In the genomic region with DNA sequence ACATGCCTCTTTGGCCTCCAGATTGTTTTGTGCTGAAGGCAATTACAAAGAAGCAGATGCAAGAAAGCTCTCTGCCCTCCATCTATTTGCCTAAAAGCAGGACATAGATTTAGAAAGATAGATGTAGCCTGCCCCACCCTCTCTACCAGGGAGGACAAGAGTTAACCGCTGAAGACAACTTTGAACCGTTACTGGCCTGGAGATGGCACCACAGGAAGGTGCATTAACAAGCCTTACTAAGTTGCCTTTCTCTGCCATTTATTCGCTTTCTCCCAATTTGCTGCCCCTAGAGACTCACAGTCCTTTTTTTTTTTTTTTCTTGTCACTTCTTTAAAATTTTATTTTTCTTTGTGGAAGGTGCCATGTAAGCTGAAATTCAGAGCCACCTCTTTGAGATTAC, we compare ENCODE assay signal across 15 cellular contexts. TPM values are rescaled to one million over a fixed set of nuclear protein-coding genes. Genes with fewer than 3 reads are reported as not detected.
DNase-seq lines count a peak whose midpoint lies in the region; ATAC-seq and TF ChIP-seq lines count a peak whose summit lies in the region.
"Had no signal": no experiment of that assay in that cellular context is flagged by ENCODE, and none has a peak within 500 bp of the region (broad histone marks: within the 10 kb centered on the region; RNA-seq: fewer than 3 reads in every experiment).

No MANE protein-coding gene starts in this region.

- TF ChIP-seq CTCF in WTC11 (IDR thresholded peaks at IDR 0.05) (no peak), stomach (IDR thresholded peaks at IDR 0.05) (no peak), psoas muscle (IDR thresholded peaks at IDR 0.05) (no peak)

- intact Hi-C loops in stomach (cut with DNase I; ENCODE audit: low total_unique reads), result no loop called here
- intact Hi-C loops in psoas muscle (cut with DNase I), result loop anchor here in 1 of 2 donors (10.0 kb wide), 1 partner anchor 368 kb away; no protein-coding TSS in a partner anchor

- TF ChIP-seq EP300 in Ishikawa (IDR thresholded peaks at IDR 0.05; ENCODE audit: borderline replicate concordance) (no peak), stomach (IDR thresholded peaks at IDR 0.05) (no peak)

- H3K27ac Mint-ChIP-seq in WTC11, result no peak overlapping the region
- H3K27ac Mint-ChIP-seq: activated naive CD8-positive, alpha-beta T cell treated with anti-CD3 and anti-CD28 coated beads, Interleukin-2, amount 10 ng/mL, durations not matched to agents 7 days and 5 days; T-helper 17 cell had no signal

- peaks cover 12% of the 10 kb centered on the region for H3K9me3 Mint-ChIP-seq in WTC11

- ATAC-seq in WTC11, result peak; percentile 79
- ATAC-seq in left lobe of liver, result peak; percentile 98
- no peak for ATAC-seq in GM19324 (IDR thresholded peaks at IDR 0.05; ENCODE audit: low FRiP score, unreplicated experiment)
- ATAC-seq in psoas muscle, result no peak
- ATAC-seq: T-helper 17 cell had no signal

- TF ChIP-seq RAD21 in Ishikawa (IDR thresholded peaks at IDR 0.05; ENCODE audit: low read depth), result peak; percentile 29; the same call in 1 of the 2 replicates

- no peak for TF ChIP-seq POLR2A in stomach (IDR thresholded peaks at IDR 0.05)

- CTCF ChIA-PET in WTC11 (lab: Charles Lee), result no interaction called here

- no peak overlapping the region for H3K4me3 ChIP-seq in stomach
- H3K4me3 ChIP-seq in psoas muscle, result no peak overlapping the region
- H3K4me3 ChIP-seq: PC-9, thoracic aorta had no signal

- H3K27ac ChIP-seq in stomach, result no peak overlapping the region
- H3K27ac ChIP-seq in psoas muscle, result no peak overlapping the region
- H3K27ac ChIP-seq: PC-9, thoracic aorta had no signal

- no peak overlapping the region for H3K4me3 Mint-ChIP-seq in WTC11
- H3K4me3 Mint-ChIP-seq: activated naive CD8-positive, alpha-beta T cell treated with anti-CD3 and anti-CD28 coated beads, Interleukin-2, amount 10 ng/mL, durations not matched to agents 7 days and 5 days; naive B cell; T-helper 17 cell had no signal

- H3K4me1 ChIP-seq in stomach, result peaks cover 0 to under 1% (median 0%) of the 10 kb centered on the region in 4 donors
- no peaks in the 10 kb centered on the region for H3K4me1 ChIP-seq in psoas muscle

- H3K36me3 Mint-ChIP-seq in WTC11, result peaks cover 4% of the 10 kb centered on the region; the same call in 1 of the 2 replicates

- H3K9me3 ChIP-seq in stomach (no peaks in the 10 kb centered on the region), psoas muscle (no peaks in the 10 kb centered on the region)
- H3K9me3 ChIP-seq: thoracic aorta had no signal

- H3K27me3 Mint-ChIP-seq in WTC11 (ENCODE audit: low read depth), result no peaks in the 10 kb centered on the region
- H3K27me3 Mint-ChIP-seq: naive B cell, T-helper 17 cell had no signal

- peak; percentile 16 for DNase-seq in ELR (ENCODE audit: low read depth)
- no peak for DNase-seq in WTC11 (ENCODE audit: low spot score)
- DNase-seq in left lobe of liver (ENCODE audit: low spot score), result no peak
- DNase-seq in stomach, result no peak
- no peak for DNase-seq in psoas muscle
- no peak for DNase-seq in GF-D8 (lab: John Stamatoyannopoulos, UW)
- DNase-seq: activated naive CD8-positive, alpha-beta T cell treated with anti-CD3 and anti-CD28 coated beads, Interleukin-2, amount 10 ng/mL, durations not matched to agents 7 days and 5 days; COR-L47; naive B cell; NCI-H2081 treated with DMSO at 0.1 percent for 48 hours; PC-9; T-helper 17 cell had no signal

- no peaks in the 10 kb centered on the region for H3K36me3 ChIP-seq in stomach
- no peaks in the 10 kb centered on the region for H3K36me3 ChIP-seq in psoas muscle (ENCODE audit: insufficient read depth in 1 of 2, low read depth in 1 of 2)
- H3K36me3 ChIP-seq: thoracic aorta had no signal

- no peaks in the 10 kb centered on the region for H3K27me3 ChIP-seq in stomach
- no peaks in the 10 kb centered on the region for H3K27me3 ChIP-seq in psoas muscle (ENCODE audit: insufficient read depth in 3 of 3, low read length in 2 of 3)

- 0 out of 2 replicates have a peak, but pooled peaks cover 3% of the 10 kb centered on the region for H3K4me1 Mint-ChIP-seq in WTC11

- POLR2A ChIA-PET in WTC11 (lab: Charles Lee), result no interaction called here

- WGBS in stomach, 5 donors, result 59 to 73% (median 66%) methylated on average over 3 of the region's 3 CpGs
- WGBS in psoas muscle, 3 donors, result 56 to 60% (median 57%) methylated on average over 3 of the region's 3 CpGs

TF ChIP-seq in Ishikawa, 13 proteins besides CTCF, POLR2A, EP300 and RAD21 (continues in another document):
- TF ChIP-seq TAF1 (IDR thresholded peaks at IDR 0.05; ENCODE audit: low read depth) (no peak), MAX (IDR thresholded peaks at IDR 0.05) (no peak), TEAD4 (IDR thresholded peaks at IDR 0.05) (no peak), TCF12 (IDR thresholded peaks at IDR 0.05; ENCODE audit: low read depth) (no peak), CREB1 (IDR thresholded peaks at IDR 0.05; ENCODE audit: low read depth) (no peak)
- TF ChIP-seq, protein P1, sequence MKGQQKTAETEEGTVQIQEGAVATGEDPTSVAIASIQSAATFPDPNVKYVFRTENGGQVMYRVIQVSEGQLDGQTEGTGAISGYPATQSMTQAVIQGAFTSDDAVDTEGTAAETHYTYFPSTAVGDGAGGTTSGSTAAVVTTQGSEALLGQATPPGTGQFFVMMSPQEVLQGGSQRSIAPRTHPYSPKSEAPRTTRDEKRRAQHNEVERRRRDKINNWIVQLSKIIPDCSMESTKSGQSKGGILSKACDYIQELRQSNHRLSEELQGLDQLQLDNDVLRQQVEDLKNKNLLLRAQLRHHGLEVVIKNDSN (IDR thresholded peaks at IDR 0.05), result no peak

TF ChIP-seq in WTC11, 78 proteins besides CTCF, POLR2A, EP300 and RAD21 (continues in another document):
- TF ChIP-seq GRHL2 (CRISPR knock-in tag; IDR thresholded peaks at IDR 0.05; ENCODE audit: insufficient replicate concordance, severe bottlenecking) (no peak), ERG (CRISPR knock-in tag; IDR thresholded peaks at IDR 0.05) (no peak), OVOL2 (CRISPR knock-in tag; IDR thresholded peaks at IDR 0.05; ENCODE audit: borderline replicate concordance) (no peak), MAX (CRISPR knock-in tag; IDR thresholded peaks at IDR 0.05) (no peak)
- TF ChIP-seq, protein P2, sequence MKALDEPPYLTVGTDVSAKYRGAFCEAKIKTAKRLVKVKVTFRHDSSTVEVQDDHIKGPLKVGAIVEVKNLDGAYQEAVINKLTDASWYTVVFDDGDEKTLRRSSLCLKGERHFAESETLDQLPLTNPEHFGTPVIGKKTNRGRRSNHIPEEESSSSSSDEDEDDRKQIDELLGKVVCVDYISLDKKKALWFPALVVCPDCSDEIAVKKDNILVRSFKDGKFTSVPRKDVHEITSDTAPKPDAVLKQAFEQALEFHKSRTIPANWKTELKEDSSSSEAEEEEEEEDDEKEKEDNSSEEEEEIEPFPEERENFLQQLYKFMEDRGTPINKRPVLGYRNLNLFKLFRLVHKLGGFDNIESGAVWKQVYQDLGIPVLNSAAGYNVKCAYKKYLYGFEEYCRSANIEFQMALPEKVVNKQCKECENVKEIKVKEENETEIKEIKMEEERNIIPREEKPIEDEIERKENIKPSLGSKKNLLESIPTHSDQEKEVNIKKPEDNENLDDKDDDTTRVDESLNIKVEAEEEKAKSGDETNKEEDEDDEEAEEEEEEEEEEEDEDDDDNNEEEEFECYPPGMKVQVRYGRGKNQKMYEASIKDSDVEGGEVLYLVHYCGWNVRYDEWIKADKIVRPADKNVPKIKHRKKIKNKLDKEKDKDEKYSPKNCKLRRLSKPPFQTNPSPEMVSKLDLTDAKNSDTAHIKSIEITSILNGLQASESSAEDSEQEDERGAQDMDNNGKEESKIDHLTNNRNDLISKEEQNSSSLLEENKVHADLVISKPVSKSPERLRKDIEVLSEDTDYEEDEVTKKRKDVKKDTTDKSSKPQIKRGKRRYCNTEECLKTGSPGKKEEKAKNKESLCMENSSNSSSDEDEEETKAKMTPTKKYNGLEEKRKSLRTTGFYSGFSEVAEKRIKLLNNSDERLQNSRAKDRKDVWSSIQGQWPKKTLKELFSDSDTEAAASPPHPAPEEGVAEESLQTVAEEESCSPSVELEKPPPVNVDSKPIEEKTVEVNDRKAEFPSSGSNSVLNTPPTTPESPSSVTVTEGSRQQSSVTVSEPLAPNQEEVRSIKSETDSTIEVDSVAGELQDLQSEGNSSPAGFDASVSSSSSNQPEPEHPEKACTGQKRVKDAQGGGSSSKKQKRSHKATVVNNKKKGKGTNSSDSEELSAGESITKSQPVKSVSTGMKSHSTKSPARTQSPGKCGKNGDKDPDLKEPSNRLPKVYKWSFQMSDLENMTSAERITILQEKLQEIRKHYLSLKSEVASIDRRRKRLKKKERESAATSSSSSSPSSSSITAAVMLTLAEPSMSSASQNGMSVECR (CRISPR knock-in tag; IDR thresholded peaks at IDR 0.05; ENCODE audit: borderline replicate concordance), result no peak
- TF ChIP-seq, protein P1 (CRISPR knock-in tag; IDR thresholded peaks at IDR 0.05), result no peak

RNA-seq across cellular contexts. Expression of gene RMDN2, which starts 28.8 kb away (rescaled TPM):
- total RNA-seq in WTC11 (2021) (3.0 to 4.3 TPM (median 3.5 TPM) in 3 replicates), left lobe of liver (16.4 TPM), stomach (10 to 100 TPM in 2 of 5 donors, 1 to 10 TPM in 3; 1.8 to 21.9 (median 3.8) TPM), psoas muscle (1 to 10 TPM; 3.3 to 5.5 (median 4.3) TPM)
- polyA plus RNA-seq in stomach (1 to 10 TPM; 1.8 to 3.1 (median 1.9) TPM), psoas muscle (1 to 10 TPM; 2.1 to 3.5 (median 3.3) TPM)

Comparison
In these comparisons a context has a peak if more than half of its experiments do, and no peak if none do; other contexts are left out.
1. ATAC-seq: peak in WTC11 (single experiment) and left lobe of liver (single experiment); none in GM19324 (single experiment) and psoas muscle (0 of 4).